Comparison of ENCODE assay signal across 7 cellular contexts in genomic region chrX:103253608-103254007, GRCh38. TPM values are rescaled to one million over a fixed set of nuclear protein-coding genes. Genes with fewer than 3 reads are reported as not detected.
DNase-seq lines count a peak whose midpoint lies in the region; ATAC-seq, FAIRE-seq and TF ChIP-seq lines count a peak whose summit lies in the region.

No MANE protein-coding gene starts in this region.

- H3K27ac ChIP-seq in KOPT-K1 (ENCODE audit: low read depth, low read length, poor library complexity, severe bottlenecking) (peak overlapping the region; percentile 77), kidney (ENCODE audit: low read depth in 2 of 2, low read length in 2 of 2) (peak overlapping the region; percentile 77 to 93), testis (peak overlapping the region; percentile 88 to 93)

- H3K27me3 ChIP-seq in testis, result no peaks in the 10 kb centered on the region

- intact Hi-C loops in kidney (cut with DNase I), result no loop called here
- intact Hi-C loops in testis (cut with DNase I; ENCODE audit: low total_unique reads), result no loop called here

- peak overlapping the region; percentile 71 to 80 for H3K9ac ChIP-seq in kidney (ENCODE audit: low read length in 2 of 2)

- FAIRE-seq in kidney (lab: Jason Lieb, UNC), result no peak

- H3K9me3 ChIP-seq in KOPT-K1 (ENCODE audit: insufficient read depth, low read length, poor library complexity, severe bottlenecking) (no peaks in the 10 kb centered on the region), kidney (ENCODE audit: control insufficient read depth in 1 of 2, low read length in 2 of 2) (no peaks in the 10 kb centered on the region), testis (no peaks in the 10 kb centered on the region)

- 9 to 13% methylated on average over 8 of the region's 8 CpGs for WGBS in testis, 2 donors

- no peaks in the 10 kb centered on the region for H3K4me1 ChIP-seq in kidney (ENCODE audit: control insufficient read depth in 1 of 2, insufficient read depth in 1 of 2, low read depth in 1 of 2, low read length in 2 of 2)
- no peaks in the 10 kb centered on the region for H3K4me1 ChIP-seq in testis

- no peak for TF ChIP-seq POLR2A in testis (IDR thresholded peaks at IDR 0.05)

- ATAC-seq in GM18861 (IDR thresholded peaks at IDR 0.05; ENCODE audit: unreplicated experiment), result no peak

- DNase-seq in astrocyte of the hippocampus (ENCODE audit: low read depth, low spot score) (peak; percentile 2), kidney (no peak), testis (no peak), NCI-H146 (lab: John Stamatoyannopoulos, UW) (no peak), GM10266 (ENCODE audit: extremely low spot score) (no peak)

- H3K36me3 ChIP-seq in KOPT-K1 (ENCODE audit: insufficient read depth, low read length) (peaks cover 17% of the 10 kb centered on the region), kidney (ENCODE audit: control insufficient read depth in 1 of 2, insufficient read depth in 2 of 2, low read length in 2 of 2) (no peaks in the 10 kb centered on the region), testis (ENCODE audit: low read depth, missing control alignments) (no peaks in the 10 kb centered on the region)

- no peak for TF ChIP-seq CTCF in kidney (IDR thresholded peaks at IDR 0.05; ENCODE audit: borderline replicate concordance, extremely low read depth, insufficient read depth)
- TF ChIP-seq CTCF in testis (IDR thresholded peaks at IDR 0.05), result no peak
- TF ChIP-seq CTCF in GM10266 (IDR thresholded peaks at IDR 0.05; ENCODE audit: control insufficient read depth, insufficient read depth, low read depth, missing control alignments), result no peak

- H3K4me3 ChIP-seq in kidney (ENCODE audit: low read length in 2 of 2) (peak overlapping the region; percentile 73 to 92), testis (peak overlapping the region; percentile 62 to 70)

RNA-seq across cellular contexts. Expression of gene TCEAL8, which starts 1.3 kb away (rescaled TPM):
- 49.7 TPM for total RNA-seq in kidney
- polyA plus RNA-seq in kidney (ENCODE audit: insufficient read depth, low read depth, low replicate concordance), result 88.5 TPM
- 10 to 100 TPM; 76.5 to 91.1 TPM for total RNA-seq in testis
- 83.1 TPM for polyA plus RNA-seq in testis (ENCODE audit: insufficient read depth, low read depth, low replicate concordance)

RNA-seq across cellular contexts. Expression of gene TCEAL5, which starts 22.9 kb away (rescaled TPM):
- 0.28 TPM for total RNA-seq in kidney
- 2.6 TPM for polyA plus RNA-seq in kidney (ENCODE audit: insufficient read depth, low read depth, low replicate concordance)
- total RNA-seq in testis, result 100 to 1,000 TPM in 1 of 2 donors, 10 to 100 TPM in 1; 89.1 to 103 TPM
- 77.5 TPM for polyA plus RNA-seq in testis (ENCODE audit: insufficient read depth, low read depth, low replicate concordance)

RNA-seq across cellular contexts. Expression of gene BEX4, which starts 38.7 kb away (rescaled TPM):
- total RNA-seq in kidney (52.6 TPM), testis (100 to 1,000 TPM; 104 to 125 TPM)
- polyA plus RNA-seq in kidney (ENCODE audit: insufficient read depth, low read depth, low replicate concordance) (135 TPM), testis (ENCODE audit: insufficient read depth, low read depth, low replicate concordance) (90.7 TPM)

RNA-seq across cellular contexts. Expression of gene BEX2, which starts 57.2 kb away (rescaled TPM):
- 34.7 TPM for total RNA-seq in kidney
- polyA plus RNA-seq in kidney (ENCODE audit: insufficient read depth, low read depth, low replicate concordance), result 130 TPM
- total RNA-seq in testis, result 100 to 1,000 TPM in 1 of 2 donors, 10 to 100 TPM in 1; 88.9 to 116 TPM
- 82.7 TPM for polyA plus RNA-seq in testis (ENCODE audit: insufficient read depth, low read depth, low replicate concordance)

Comparison
In these comparisons a context has a peak if more than half of its experiments do, and no peak if none do; other contexts are left out.
1. RNA of gene TCEAL5, which starts 22.9 kb away (total RNA-seq): 89.1 to 103 TPM in testis; 0.28 TPM in kidney (single experiment); every median in the first group is over 10 times any median in the second.
2. Peak in every context shown above with its lines, with median percentiles within 50 percentile points of each other: H3K27ac ChIP-seq.